Comparison of ENCODE assay signal across 1 cellular context in the genomic region with DNA sequence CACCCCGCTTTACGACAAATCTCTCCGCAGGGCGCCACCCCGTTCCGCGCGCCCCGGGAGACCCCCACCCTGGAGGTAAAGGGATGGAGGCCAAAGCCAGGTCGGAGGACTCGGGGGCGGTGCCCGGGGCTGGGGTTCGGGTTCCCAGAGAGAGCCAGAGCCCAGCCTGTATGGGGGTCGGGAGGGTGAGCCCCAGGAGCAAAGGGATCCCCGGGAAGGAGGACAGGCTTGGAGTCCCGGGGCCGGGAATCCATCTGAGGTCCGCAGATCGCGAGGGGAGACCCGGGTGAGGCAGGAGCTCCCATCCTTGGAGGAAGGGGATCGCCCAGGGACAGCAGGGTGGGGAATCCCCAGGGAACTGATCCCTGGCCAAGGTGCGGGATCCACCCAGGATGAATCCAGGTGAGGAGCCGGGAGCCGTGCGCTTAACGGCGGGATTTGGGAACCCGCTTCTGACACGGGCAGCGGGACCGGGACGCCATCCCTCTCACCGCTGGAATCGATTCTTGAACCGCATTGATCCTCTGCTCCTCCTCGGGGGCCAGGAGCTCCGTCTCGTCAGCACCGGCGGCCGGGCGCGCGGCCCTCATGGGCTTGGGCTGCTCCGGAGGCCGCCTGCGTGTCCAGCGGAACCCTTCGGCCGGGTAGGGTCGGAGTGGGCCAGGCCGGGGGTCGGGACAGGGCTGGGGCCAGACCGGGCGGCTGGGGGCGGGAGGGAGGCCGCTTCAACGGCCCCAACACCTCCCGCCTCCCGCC.
TF ChIP-seq lines count a peak whose summit lies in the region.

A gene with protein sequence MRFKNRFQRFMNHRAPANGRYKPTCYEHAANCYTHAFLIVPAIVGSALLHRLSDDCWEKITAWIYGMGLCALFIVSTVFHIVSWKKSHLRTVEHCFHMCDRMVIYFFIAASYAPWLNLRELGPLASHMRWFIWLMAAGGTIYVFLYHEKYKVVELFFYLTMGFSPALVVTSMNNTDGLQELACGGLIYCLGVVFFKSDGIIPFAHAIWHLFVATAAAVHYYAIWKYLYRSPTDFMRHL (minus strand): TSS at position 657 of the 756 bp plus-strand sequence. CDS start 140 bp downstream, at position 517.

TF ChIP-seq in WTC11, 78 proteins besides CTCF, POLR2A, EP300 and RAD21 (continued from another document):
- TF ChIP-seq, protein P1, sequence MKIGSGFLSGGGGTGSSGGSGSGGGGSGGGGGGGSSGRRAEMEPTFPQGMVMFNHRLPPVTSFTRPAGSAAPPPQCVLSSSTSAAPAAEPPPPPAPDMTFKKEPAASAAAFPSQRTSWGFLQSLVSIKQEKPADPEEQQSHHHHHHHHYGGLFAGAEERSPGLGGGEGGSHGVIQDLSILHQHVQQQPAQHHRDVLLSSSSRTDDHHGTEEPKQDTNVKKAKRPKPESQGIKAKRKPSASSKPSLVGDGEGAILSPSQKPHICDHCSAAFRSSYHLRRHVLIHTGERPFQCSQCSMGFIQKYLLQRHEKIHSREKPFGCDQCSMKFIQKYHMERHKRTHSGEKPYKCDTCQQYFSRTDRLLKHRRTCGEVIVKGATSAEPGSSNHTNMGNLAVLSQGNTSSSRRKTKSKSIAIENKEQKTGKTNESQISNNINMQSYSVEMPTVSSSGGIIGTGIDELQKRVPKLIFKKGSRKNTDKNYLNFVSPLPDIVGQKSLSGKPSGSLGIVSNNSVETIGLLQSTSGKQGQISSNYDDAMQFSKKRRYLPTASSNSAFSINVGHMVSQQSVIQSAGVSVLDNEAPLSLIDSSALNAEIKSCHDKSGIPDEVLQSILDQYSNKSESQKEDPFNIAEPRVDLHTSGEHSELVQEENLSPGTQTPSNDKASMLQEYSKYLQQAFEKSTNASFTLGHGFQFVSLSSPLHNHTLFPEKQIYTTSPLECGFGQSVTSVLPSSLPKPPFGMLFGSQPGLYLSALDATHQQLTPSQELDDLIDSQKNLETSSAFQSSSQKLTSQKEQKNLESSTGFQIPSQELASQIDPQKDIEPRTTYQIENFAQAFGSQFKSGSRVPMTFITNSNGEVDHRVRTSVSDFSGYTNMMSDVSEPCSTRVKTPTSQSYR (CRISPR knock-in tag; IDR thresholded peaks at IDR 0.05) = no peak
- TF ChIP-seq GABPB1 (CRISPR knock-in tag; IDR thresholded peaks at IDR 0.05) (peak; percentile 11), FOXP1 (CRISPR knock-in tag; IDR thresholded peaks at IDR 0.05; ENCODE audit: borderline replicate concordance) (no peak), GTF2I (CRISPR knock-in tag; conservative IDR thresholded peaks at IDR 0.05) (peak; percentile 2; the same call in 1 of the 2 replicates)
- TF ChIP-seq, protein P2, sequence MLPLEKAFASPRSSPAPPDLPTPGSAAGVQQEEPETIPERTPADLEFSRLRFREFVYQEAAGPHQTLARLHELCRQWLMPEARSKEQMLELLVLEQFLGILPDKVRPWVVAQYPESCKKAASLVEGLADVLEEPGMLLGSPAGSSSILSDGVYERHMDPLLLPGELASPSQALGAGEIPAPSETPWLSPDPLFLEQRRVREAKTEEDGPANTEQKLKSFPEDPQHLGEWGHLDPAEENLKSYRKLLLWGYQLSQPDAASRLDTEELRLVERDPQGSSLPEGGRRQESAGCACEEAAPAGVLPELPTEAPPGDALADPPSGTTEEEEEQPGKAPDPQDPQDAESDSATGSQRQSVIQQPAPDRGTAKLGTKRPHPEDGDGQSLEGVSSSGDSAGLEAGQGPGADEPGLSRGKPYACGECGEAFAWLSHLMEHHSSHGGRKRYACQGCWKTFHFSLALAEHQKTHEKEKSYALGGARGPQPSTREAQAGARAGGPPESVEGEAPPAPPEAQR (CRISPR knock-in tag; IDR thresholded peaks at IDR 0.05) = no peak
